In the genomic region with DNA sequence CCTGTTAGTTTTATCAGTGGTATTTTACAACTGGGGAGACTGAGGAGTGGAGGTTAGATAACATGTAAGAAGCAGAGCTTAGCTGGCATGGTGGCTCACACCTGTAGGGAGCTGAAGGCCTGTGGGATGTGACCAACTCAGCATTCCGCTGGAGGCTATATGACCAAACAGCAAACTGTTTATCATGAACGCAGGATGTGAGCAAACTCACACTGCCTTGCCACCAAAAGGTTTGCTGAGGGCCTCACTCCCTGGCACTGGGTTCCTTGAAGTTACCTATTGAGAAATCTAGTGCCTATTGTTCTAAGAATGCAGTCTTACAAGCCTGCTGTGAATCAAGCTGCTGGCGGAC, we compare ENCODE assay signal across 1 cellular context.
TF ChIP-seq lines count a peak whose summit lies in the region.

No MANE protein-coding gene starts in this region.

TF ChIP-seq in HepG2, 621 proteins besides CTCF, POLR2A, EP300 and RAD21:
- TF ChIP-seq U2AF1 (optimal IDR thresholded peaks at IDR 0.05; ENCODE audit: low read depth, low read length) (no peak), FOXA1 (IDR thresholded peaks at IDR 0.05) (no peak), FOXA1 (CRISPR knock-in tag; IDR thresholded peaks at IDR 0.05) (no peak), ZNF253 (CRISPR knock-in tag; IDR thresholded peaks at IDR 0.05; ENCODE audit: borderline replicate concordance) (no peak)
